19 cellular contexts compared by ENCODE assay signal in genomic region chr9:88682431-88682831, GRCh38.
DNase-seq lines count a peak whose midpoint lies in the region; ATAC-seq and TF ChIP-seq lines count a peak whose summit lies in the region.
"Had no signal": no experiment of that assay in that cellular context is flagged by ENCODE, and none has a peak within 500 bp of the region (broad histone marks: within the 10 kb centered on the region; RNA-seq: fewer than 3 reads in every experiment).

No MANE protein-coding gene starts in this region.

- H2AK5ac ChIP-seq in H9 (ENCODE audit: insufficient read length, low read length) = no peak overlapping the region

- no peak for TF ChIP-seq POLR2A in sigmoid colon (IDR thresholded peaks at IDR 0.05)

- no peaks in the 10 kb centered on the region for H3K4me1 Mint-ChIP-seq in H9

- peaks cover 0 to 2% of the 10 kb centered on the region in 2 experiments; a peak in 2 of 5 replicates for H3K9me3 Mint-ChIP-seq in H9

- H3K79me1 ChIP-seq in H9 (ENCODE audit: insufficient read depth, low read depth, low read length, poor library complexity, severe bottlenecking) = no peaks in the 10 kb centered on the region

- no peaks in the 10 kb centered on the region; the same call in 1 of the 2 replicates for H3K79me2 ChIP-seq in H9 (ENCODE audit: insufficient read depth, low read length)

- H3K27ac Mint-ChIP-seq in H9 = no peak overlapping the region; a peak in 1 of 7 replicates

- H3K23ac ChIP-seq in H9 (ENCODE audit: insufficient read length, low read depth, low read length) = no peak overlapping the region

- no peak for ATAC-seq in GM19452 (IDR thresholded peaks at IDR 0.05; ENCODE audit: unreplicated experiment)
- ATAC-seq in HG03196 (IDR thresholded peaks at IDR 0.05; ENCODE audit: unreplicated experiment) = no peak

- H3K9me3 ChIP-seq in sigmoid colon (no peaks in the 10 kb centered on the region), H9 (ENCODE audit: control insufficient read depth, low read depth, low read length) (no peaks in the 10 kb centered on the region)

- WGBS in sigmoid colon, 2 donors = 64 to 68% methylated on average over 12 of the region's 12 CpGs
- no CpG with 5 or more reads among the region's 12 CpGs for WGBS in H9 (ENCODE audit: extremely low coverage, insufficient read length, low lambda C conversion rate)

- no peak overlapping the region for H2AFZ ChIP-seq in H9 (ENCODE audit: low read length)

- no peak overlapping the region for H3K4ac ChIP-seq in H9 (ENCODE audit: low read depth, low read length)

- no peak overlapping the region for H3T11ph ChIP-seq in H9 (ENCODE audit: low read length)

- H3K23me2 ChIP-seq in H9 (ENCODE audit: insufficient read length, low read depth, low read length, poor library complexity, severe bottlenecking) = no peaks in the 10 kb centered on the region

- H2BK5ac ChIP-seq in H9 (ENCODE audit: insufficient read length, low read length) = no peak overlapping the region

- no peak overlapping the region for H2BK20ac ChIP-seq in H9 (ENCODE audit: low read depth, low read length, poor library complexity, severe bottlenecking)

- no peak overlapping the region for H3K4me3 Mint-ChIP-seq in H9

- H4K91ac ChIP-seq in H9 (ENCODE audit: insufficient read length, low read depth, low read length) = no peak overlapping the region

- no peaks in the 10 kb centered on the region for H4K20me1 ChIP-seq in H9 (ENCODE audit: control insufficient read depth, insufficient read depth, insufficient read length)
- H4K20me1 ChIP-seq: BLaER1 treated with 17β-estradiol and CSF1 and Interleukin-3, amounts not matched to agents 10 nM and 100 nM had no signal

- no peak overlapping the region for H2BK12ac ChIP-seq in H9 (ENCODE audit: insufficient read length, low read depth, low read length)

- no peak overlapping the region for H3K18ac ChIP-seq in H9 (ENCODE audit: insufficient read length, low read depth, low read length)

- H3K27me3 ChIP-seq in sigmoid colon (no peaks in the 10 kb centered on the region), H9 (ENCODE audit: insufficient read depth, low read length) (no peaks in the 10 kb centered on the region; the same call in 1 of the 2 replicates)
- H3K27me3 ChIP-seq: BLaER1 treated with 17β-estradiol and CSF1 and Interleukin-3, amounts not matched to agents 10 nM and 100 nM had no signal

- peaks cover 0 to 16% (median 12%) of the 10 kb centered on the region in 4 donors for H3K4me1 ChIP-seq in sigmoid colon
- no peaks in the 10 kb centered on the region for H3K4me1 ChIP-seq in H9 (ENCODE audit: insufficient read depth, low read length)

- no peak overlapping the region for H3K56ac ChIP-seq in H9 (ENCODE audit: insufficient read length, low read depth, low read length)

- TF ChIP-seq EP300 in sigmoid colon (IDR thresholded peaks at IDR 0.05) = peak in 3 of 4 donors; percentile 13 to 45 (median 41)

- H4K8ac ChIP-seq in H9 (replicated peaks; ENCODE audit: insufficient read length, low read depth, low read length) = no peak overlapping the region

- no peaks in the 10 kb centered on the region for H3K36me3 ChIP-seq in sigmoid colon
- H3K36me3 ChIP-seq: BLaER1 treated with 17β-estradiol and CSF1 and Interleukin-3, amounts not matched to agents 10 nM and 100 nM had no signal

- no peaks in the 10 kb centered on the region for H3K27me3 Mint-ChIP-seq in H9 (ENCODE audit: low read depth)

- H2BK120ac ChIP-seq in H9 (ENCODE audit: low read depth, low read length, poor library complexity, severe bottlenecking) = no peak overlapping the region

- H3K27ac ChIP-seq in sigmoid colon = peak overlapping the region in 3 of 4 donors; percentile 39 to 51 (median 47)
- no peak overlapping the region for H3K27ac ChIP-seq in H9 (ENCODE audit: insufficient read length, low read depth, low read length)
- H3K27ac ChIP-seq: BLaER1 treated with 17β-estradiol and CSF1 and Interleukin-3, amounts not matched to agents 10 nM and 100 nM; HL-60 had no signal

- H3K4me3 ChIP-seq in fibroblast of mammary gland (ENCODE audit: control insufficient read depth, low read depth, low read length) (no peak overlapping the region), sigmoid colon (no peak overlapping the region)
- H3K4me3 ChIP-seq: BLaER1 treated with 17β-estradiol and CSF1 and Interleukin-3, amounts not matched to agents 10 nM and 100 nM had no signal

- H3K4me2 ChIP-seq in H9 (ENCODE audit: insufficient read depth, insufficient read length, low read length) = no peak overlapping the region
- H3K4me2 ChIP-seq: BLaER1 treated with 17β-estradiol and CSF1 and Interleukin-3, amounts not matched to agents 10 nM and 100 nM had no signal

- H3K14ac ChIP-seq in H9 (ENCODE audit: insufficient read depth, low read length) = no peak overlapping the region

- H3K9ac ChIP-seq in H9 (ENCODE audit: extremely low read depth, insufficient read length, low read length) = no peak overlapping the region
- H3K9ac ChIP-seq: BLaER1 treated with 17β-estradiol and CSF1 and Interleukin-3, amounts not matched to agents 10 nM and 100 nM had no signal

- DNase-seq in Ammon's horn (ENCODE audit: low spot score) (peak; percentile 40), fibroblast of mammary gland (ENCODE audit: low read depth) (peak; percentile 76), mucosa of gallbladder (ENCODE audit: low spot score) (peak; percentile 9), sigmoid colon (no peak), NCI-H82 treated with DMSO at 0.1 percent for 48 hours (lab: John Stamatoyannopoulos, UW; ENCODE audit: unreplicated experiment) (no peak), H9 (no peak)
- DNase-seq: 8988T, DMS153, HCEC 1CT, KG1, NCI-H1092, NCI-H1694, NCI-H2107, NCI-H226, NCI-H526 had no signal

- intact Hi-C loops in sigmoid colon (cut with DNase I) = no loop called here

- no peak overlapping the region for H2BK15ac ChIP-seq in H9 (ENCODE audit: low read depth, low read length)

- H4K5ac ChIP-seq in H9 (ENCODE audit: insufficient read length, low read depth, low read length) = no peak overlapping the region

- TF ChIP-seq CTCF in fibroblast of mammary gland (conservative IDR thresholded peaks at IDR 0.05; ENCODE audit: control insufficient read depth, insufficient read depth, low read depth, low read length) = no peak
- no peak for TF ChIP-seq CTCF in sigmoid colon (IDR thresholded peaks at IDR 0.05)
- TF ChIP-seq CTCF in H9 (conservative IDR thresholded peaks at IDR 0.05) = no peak

- H3K36me3 Mint-ChIP-seq in H9 (ENCODE audit: insufficient read depth in 1 of 3, low read depth in 3 of 3) = no peaks in the 10 kb centered on the region; a peak in 1 of 7 replicates

Comparison
In these comparisons a context has a peak if more than half of its experiments do, and no peak if none do; other contexts are left out.
1. DNase-seq: peak in Ammon's horn (single experiment), fibroblast of mammary gland (single experiment) and mucosa of gallbladder (single experiment); none in sigmoid colon (single experiment), NCI-H82 treated with DMSO at 0.1 percent for 48 hours (single experiment) and H9 (single experiment).